In genomic region chr12:6532051-6532926, GRCh38 we compare ENCODE assay signal across 1 cellular context.
TF ChIP-seq lines count a peak whose summit lies in the region.

No MANE protein-coding gene starts in this region.

TF ChIP-seq in GM23338, 12 proteins besides CTCF, POLR2A, EP300 and RAD21 (continued from another document):
- TF ChIP-seq ZNF114 (CRISPR knock-in tag; IDR thresholded peaks at IDR 0.05) (no peak), REST (IDR thresholded peaks at IDR 0.05; ENCODE audit: unreplicated experiment) (no peak), POLR2AphosphoS5 (IDR thresholded peaks at IDR 0.05; ENCODE audit: low read depth) (peak; percentile 27), ETS1 (IDR thresholded peaks at IDR 0.05) (no peak), CREB1 (CRISPR knock-in tag; IDR thresholded peaks at IDR 0.05; ENCODE audit: low read depth) (no peak), EZH2phosphoT487 (IDR thresholded peaks at IDR 0.05; ENCODE audit: unreplicated experiment) (no peak)
